Comparison of ENCODE assay signal across 1 cellular context in genomic region chr1:7679873-7680790, GRCh38.
A peak's percentile ranks its signal among the peaks of the same experiment; 100 is the strongest.
TF ChIP-seq lines count a peak whose summit lies in the region.

No MANE protein-coding gene starts in this region.

TF ChIP-seq in HepG2, 621 proteins besides CTCF, POLR2A, EP300 and RAD21 (continued from another document and continues in another):
- no peak for TF ChIP-seq ATF6 (CRISPR knock-in tag; conservative IDR thresholded peaks at IDR 0.05)
- peak; percentile 71 for TF ChIP-seq ZNF121 (CRISPR knock-in tag; IDR thresholded peaks at IDR 0.05)
- no peak for TF ChIP-seq GPBP1L1 (CRISPR knock-in tag; IDR thresholded peaks at IDR 0.05)
- TF ChIP-seq ZNF839 (CRISPR knock-in tag; IDR thresholded peaks at IDR 0.05; ENCODE audit: borderline replicate concordance) = 0 out of 2 replicates have a peak, but pooled peaks have one; percentile 19
- TF ChIP-seq EED (CRISPR knock-in tag; IDR thresholded peaks at IDR 0.05) = no peak
- no peak for TF ChIP-seq DPF2 (CRISPR knock-in tag; IDR thresholded peaks at IDR 0.05; ENCODE audit: borderline replicate concordance, low read depth)
- TF ChIP-seq SP2 (CRISPR knock-in tag; IDR thresholded peaks at IDR 0.05) = 0 out of 2 replicates have a peak, but pooled peaks have one; percentile 11
- TF ChIP-seq ZNF629 (CRISPR knock-in tag; conservative IDR thresholded peaks at IDR 0.05) = 0 out of 2 replicates have a peak, but pooled peaks have one; percentile 11
- TF ChIP-seq ZNF646 (CRISPR knock-in tag; IDR thresholded peaks at IDR 0.05) = peak; percentile 53; the same call in 1 of the 2 replicates
- TF ChIP-seq ZFP91 (CRISPR knock-in tag; IDR thresholded peaks at IDR 0.05; ENCODE audit: borderline replicate concordance) = peak; percentile 17; the same call in 1 of the 2 replicates
- TF ChIP-seq NONO (IDR thresholded peaks at IDR 0.05) = no peak
- TF ChIP-seq NONO (CRISPR knock-in tag; conservative IDR thresholded peaks at IDR 0.05) = peak; percentile 44
- peak; percentile 58; the same call in 1 of the 2 replicates for TF ChIP-seq ZSCAN30 (CRISPR knock-in tag; IDR thresholded peaks at IDR 0.05)
- no peak for TF ChIP-seq SRF (IDR thresholded peaks at IDR 0.05; ENCODE audit: low read depth, low read length)
- no peak for TF ChIP-seq STAG1 (CRISPR knock-in tag; IDR thresholded peaks at IDR 0.05)
- TF ChIP-seq ZNF513 (CRISPR knock-in tag; conservative IDR thresholded peaks at IDR 0.05) = no peak
- TF ChIP-seq TFAP4 (IDR thresholded peaks at IDR 0.05; ENCODE audit: borderline replicate concordance, low read depth) = peak; percentile 12; the same call in 1 of the 2 replicates
- peak; percentile 62 for TF ChIP-seq TFDP2 (CRISPR knock-in tag; IDR thresholded peaks at IDR 0.05)
- peak; percentile 88; the same call in 1 of the 2 replicates for TF ChIP-seq MTERF4 (CRISPR knock-in tag; IDR thresholded peaks at IDR 0.05)
- peak; percentile 14; the same call in 1 of the 2 replicates for TF ChIP-seq NCOA2 (CRISPR knock-in tag; IDR thresholded peaks at IDR 0.05)
- no peak for TF ChIP-seq RARG (CRISPR knock-in tag; IDR thresholded peaks at IDR 0.05; ENCODE audit: low read depth)
- no peak for TF ChIP-seq SP5 (CRISPR knock-in tag; IDR thresholded peaks at IDR 0.05; ENCODE audit: borderline replicate concordance, low read depth)
- peak; percentile 89 for TF ChIP-seq MAX (IDR thresholded peaks at IDR 0.05)
- 0 out of 2 replicates have a peak, but pooled peaks have one; percentile 24 for TF ChIP-seq ZNF234 (CRISPR knock-in tag; conservative IDR thresholded peaks at IDR 0.05)
- TF ChIP-seq ZNF678 (CRISPR knock-in tag; IDR thresholded peaks at IDR 0.05) = no peak; the same call in 1 of the 2 replicates
- TF ChIP-seq ZNF574 (CRISPR knock-in tag; IDR thresholded peaks at IDR 0.05) = peak; percentile 58
- peak; percentile 17; the same call in 1 of the 2 replicates for TF ChIP-seq ZNF263 (CRISPR knock-in tag; IDR thresholded peaks at IDR 0.05)
- no peak for TF ChIP-seq ZSCAN12 (CRISPR knock-in tag; IDR thresholded peaks at IDR 0.05)
- TF ChIP-seq ZNF251 (CRISPR knock-in tag; IDR thresholded peaks at IDR 0.05) = no peak
- TF ChIP-seq HNF4A (CRISPR knock-in tag; IDR thresholded peaks at IDR 0.05) = peak; percentile 54
- TF ChIP-seq KLF12 (CRISPR knock-in tag; IDR thresholded peaks at IDR 0.05; ENCODE audit: borderline replicate concordance) = peak; percentile 84
- TF ChIP-seq MAFK (conservative IDR thresholded peaks at IDR 0.05 in 1 of 2, IDR thresholded peaks at IDR 0.05 in 1 of 2; ENCODE audit: low read length in 2 of 2) = no peak
- peak; percentile 65 for TF ChIP-seq PHF8 (CRISPR knock-in tag; IDR thresholded peaks at IDR 0.05)
- peak; percentile 78 for TF ChIP-seq ZFX (CRISPR knock-in tag; IDR thresholded peaks at IDR 0.05; ENCODE audit: low read depth)
- peak; percentile 20; the same call in 1 of the 2 replicates for TF ChIP-seq SP4 (CRISPR knock-in tag; IDR thresholded peaks at IDR 0.05)
- TF ChIP-seq RBM22 (optimal IDR thresholded peaks at IDR 0.05; ENCODE audit: low read length) = no peak
- TF ChIP-seq ZMAT3 (CRISPR knock-in tag; conservative IDR thresholded peaks at IDR 0.05) = no peak
- TF ChIP-seq ZBTB25 (CRISPR knock-in tag; IDR thresholded peaks at IDR 0.05) = no peak; the same call in 1 of the 2 replicates
- no peak for TF ChIP-seq ZNF329 (CRISPR knock-in tag; IDR thresholded peaks at IDR 0.05; ENCODE audit: low read depth)
- peak; percentile 80; the same call in 1 of the 2 replicates for TF ChIP-seq ZSCAN21 (CRISPR knock-in tag; IDR thresholded peaks at IDR 0.05; ENCODE audit: borderline replicate concordance)
